In the genomic region with DNA sequence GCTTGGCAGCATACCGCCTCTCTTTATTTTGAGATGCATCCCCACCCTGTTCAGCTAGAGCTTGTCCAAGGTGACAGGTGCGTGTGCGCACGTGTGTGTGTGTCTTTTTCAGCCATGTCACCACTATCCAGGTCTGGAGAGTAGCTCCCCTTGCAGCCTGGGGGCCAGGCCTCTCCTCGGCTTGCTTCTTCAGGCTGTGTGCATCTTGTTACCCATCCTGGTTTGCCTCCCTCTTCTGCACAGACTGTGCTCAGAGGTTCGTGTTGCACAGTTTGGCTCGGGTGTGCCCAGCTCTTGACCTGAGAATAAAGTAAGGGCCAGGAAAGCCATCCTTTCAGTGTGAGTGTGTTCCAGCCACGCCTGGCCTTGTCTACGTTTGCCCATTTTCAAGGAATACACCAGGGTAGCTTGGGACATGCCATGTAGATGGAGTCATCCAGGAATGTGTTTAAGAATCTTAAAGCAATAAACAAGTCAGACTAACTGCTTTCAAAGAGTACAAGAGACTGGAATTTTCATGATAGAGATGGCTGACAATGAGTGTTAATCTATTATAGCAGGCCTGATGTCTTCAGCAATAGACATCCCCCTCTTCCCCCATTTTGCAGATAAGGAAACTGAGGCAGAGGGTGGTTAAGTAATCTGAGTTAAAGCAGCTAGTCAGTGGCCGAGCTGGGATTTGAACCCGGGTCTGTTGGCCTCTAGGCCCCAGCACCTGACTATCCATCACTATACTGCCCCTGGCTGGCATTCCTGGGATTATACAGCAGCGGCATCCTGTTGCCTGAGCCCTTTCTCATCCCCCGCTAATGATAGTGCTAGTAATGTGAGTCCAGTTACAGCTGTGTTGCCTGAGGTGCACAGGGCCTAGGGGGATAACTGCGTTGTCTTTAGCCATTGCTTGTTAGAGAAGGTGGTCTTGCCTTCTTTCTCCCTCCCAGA, we compare ENCODE assay signal across 10 cellular contexts.
A peak's percentile ranks its signal among the peaks of the same experiment; 100 is the strongest.
DNase-seq lines count a peak whose midpoint lies in the region; ATAC-seq, FAIRE-seq and TF ChIP-seq lines count a peak whose summit lies in the region.
"Had no signal": no experiment of that assay in that cellular context is flagged by ENCODE, and none has a peak within 500 bp of the region (broad histone marks: within the 10 kb centered on the region; RNA-seq: fewer than 3 reads in every experiment).

No MANE protein-coding gene starts in this region.

- H3K4me1 ChIP-seq in spleen, result peaks cover 5 to 80% (median 52%) of the 10 kb centered on the region in 6 donors

- TF ChIP-seq POLR2A in H54 (IDR thresholded peaks at IDR 0.05; ENCODE audit: low read depth, low read length) (no peak), spleen (IDR thresholded peaks at IDR 0.05) (no peak)

- no peak for ATAC-seq in activated naive CD8-positive, alpha-beta T cell treated with anti-CD3 and anti-CD28 coated beads, Interleukin-2, amount 50 U/mL, for 24 hours
- no peak for ATAC-seq in activated CD8-positive, alpha-beta memory T cell treated with anti-CD3 and anti-CD28 coated beads, Interleukin-2, amount 10 ng/mL, durations not matched to agents 7 days and 5 days
- ATAC-seq in HG03095 (IDR thresholded peaks at IDR 0.05; ENCODE audit: unreplicated experiment), result no peak

- no peaks in the 10 kb centered on the region for H3K9me3 Mint-ChIP-seq in activated naive CD8-positive, alpha-beta T cell treated with anti-CD3 and anti-CD28 coated beads, Interleukin-2, amount 50 U/mL, for 24 hours
- no peaks in the 10 kb centered on the region for H3K9me3 Mint-ChIP-seq in activated CD8-positive, alpha-beta memory T cell treated with anti-CD3 and anti-CD28 coated beads, Interleukin-2, amount 10 ng/mL, durations not matched to agents 7 days and 5 days (ENCODE audit: low read depth)
- H3K9me3 Mint-ChIP-seq: activated T-cell treated with anti-CD3 and anti-CD28 coated beads, Interleukin-2, amount 50 U/mL, for 72 hours had no signal

- H3K27me3 ChIP-seq in spleen (replicated peaks in 1 of 7), result no peaks in the 10 kb centered on the region

- TF ChIP-seq CTCF in spleen (IDR thresholded peaks at IDR 0.05 in 8 of 11, conservative IDR thresholded peaks at IDR 0.05 in 3 of 11), result no peak

- H3K9me3 ChIP-seq in spleen, result no peaks in the 10 kb centered on the region

- H3K4me3 ChIP-seq in spleen, result no peak overlapping the region

- no peak for FAIRE-seq in H54 (lab: Jason Lieb, UNC)

- WGBS in spleen, 5 donors, result 84 to 94% (median 92%) methylated on average over 14 of the region's 14 CpGs

- CTCF ChIA-PET in activated CD8-positive, alpha-beta memory T cell treated with anti-CD3 and anti-CD28 coated beads, Interleukin-2, amount 10 ng/mL, durations not matched to agents 7 days and 5 days (lab: Charles Lee), result no interaction called here

- DNase-seq in H54 (ENCODE audit: insufficient read length, low spot score) (peak; percentile 65), amniotic epithelial cell (ENCODE audit: low read depth) (peak; percentile 94), hepatic stellate cell (ENCODE audit: low spot score) (peak; percentile 94), spleen (peak; percentile 59)
- no peak for DNase-seq in activated naive CD8-positive, alpha-beta T cell treated with anti-CD3 and anti-CD28 coated beads, Interleukin-2, amount 50 U/mL, for 24 hours
- DNase-seq in activated CD4-positive, CD25-positive, alpha-beta regulatory T cell treated with anti-CD3 and anti-CD28 coated beads, Interleukin-2, amount 50 U/mL, for 72 hours, result no peak
- DNase-seq in activated CD8-positive, alpha-beta memory T cell treated with anti-CD3 and anti-CD28 coated beads, Interleukin-2, amount 10 ng/mL, durations not matched to agents 7 days and 5 days, result no peak
- DNase-seq: activated T-cell treated with anti-CD3 and anti-CD28 coated beads, Interleukin-2, amount 50 U/mL, for 72 hours; NCI-H2171 treated with DMSO at 0.1 percent for 48 hours had no signal

- H3K4me3 Mint-ChIP-seq in activated naive CD8-positive, alpha-beta T cell treated with anti-CD3 and anti-CD28 coated beads, Interleukin-2, amount 50 U/mL, for 24 hours, result no peak overlapping the region
- H3K4me3 Mint-ChIP-seq in activated CD8-positive, alpha-beta memory T cell treated with anti-CD3 and anti-CD28 coated beads, Interleukin-2, amount 10 ng/mL, durations not matched to agents 7 days and 5 days, result no peak overlapping the region
- H3K4me3 Mint-ChIP-seq: activated T-cell treated with anti-CD3 and anti-CD28 coated beads, Interleukin-2, amount 50 U/mL, for 72 hours had no signal

- H3K27ac Mint-ChIP-seq in activated naive CD8-positive, alpha-beta T cell treated with anti-CD3 and anti-CD28 coated beads, Interleukin-2, amount 50 U/mL, for 24 hours, result no peak overlapping the region
- no peak overlapping the region for H3K27ac Mint-ChIP-seq in activated CD8-positive, alpha-beta memory T cell treated with anti-CD3 and anti-CD28 coated beads, Interleukin-2, amount 10 ng/mL, durations not matched to agents 7 days and 5 days
- H3K27ac Mint-ChIP-seq: activated T-cell treated with anti-CD3 and anti-CD28 coated beads, Interleukin-2, amount 50 U/mL, for 72 hours had no signal

- H3K27ac ChIP-seq in spleen, result peak overlapping the region in 2 of 8 donors; percentile 88 to 89

- peaks cover 57% of the 10 kb centered on the region for H3K4me1 Mint-ChIP-seq in activated naive CD8-positive, alpha-beta T cell treated with anti-CD3 and anti-CD28 coated beads, Interleukin-2, amount 50 U/mL, for 24 hours
- peaks cover 55% of the 10 kb centered on the region for H3K4me1 Mint-ChIP-seq in activated CD8-positive, alpha-beta memory T cell treated with anti-CD3 and anti-CD28 coated beads, Interleukin-2, amount 10 ng/mL, durations not matched to agents 7 days and 5 days

- H3K36me3 Mint-ChIP-seq in activated naive CD8-positive, alpha-beta T cell treated with anti-CD3 and anti-CD28 coated beads, Interleukin-2, amount 50 U/mL, for 24 hours (ENCODE audit: low read depth), result peaks cover 7% of the 10 kb centered on the region
- H3K36me3 Mint-ChIP-seq in activated CD8-positive, alpha-beta memory T cell treated with anti-CD3 and anti-CD28 coated beads, Interleukin-2, amount 10 ng/mL, durations not matched to agents 7 days and 5 days, result no peaks in the 10 kb centered on the region

- no peaks in the 10 kb centered on the region for H3K27me3 Mint-ChIP-seq in activated naive CD8-positive, alpha-beta T cell treated with anti-CD3 and anti-CD28 coated beads, Interleukin-2, amount 50 U/mL, for 24 hours
- H3K27me3 Mint-ChIP-seq in activated CD8-positive, alpha-beta memory T cell treated with anti-CD3 and anti-CD28 coated beads, Interleukin-2, amount 10 ng/mL, durations not matched to agents 7 days and 5 days, result no peaks in the 10 kb centered on the region

- intact Hi-C loops in spleen (cut with DNase I; ENCODE audit: low total_unique reads), result no loop called here

- H3K36me3 ChIP-seq in spleen, result no peaks in the 10 kb centered on the region

Comparison
In these comparisons a context has a peak if more than half of its experiments do, and no peak if none do; other contexts are left out.
1. DNase-seq: peak in H54 (single experiment), amniotic epithelial cell (single experiment), hepatic stellate cell (single experiment) and spleen (single experiment); none in activated naive CD8-positive, alpha-beta T cell treated with anti-CD3 and anti-CD28 coated beads, Interleukin-2, amount 50 U/mL, for 24 hours (single experiment), activated CD4-positive, CD25-positive, alpha-beta regulatory T cell treated with anti-CD3 and anti-CD28 coated beads, Interleukin-2, amount 50 U/mL, for 72 hours (single experiment) and activated CD8-positive, alpha-beta memory T cell treated with anti-CD3 and anti-CD28 coated beads, Interleukin-2, amount 10 ng/mL, durations not matched to agents 7 days and 5 days (single experiment).